Comparison of ENCODE assay signal across 17 cellular contexts in genomic region chr5:119476341-119476740, GRCh38. TPM values are rescaled to one million over a fixed set of nuclear protein-coding genes. Genes with fewer than 3 reads are reported as not detected.
DNase-seq lines count a peak whose midpoint lies in the region; TF ChIP-seq lines count a peak whose summit lies in the region.
"Had no signal": no experiment of that assay in that cellular context is flagged by ENCODE, and none has a peak within 500 bp of the region (broad histone marks: within the 10 kb centered on the region; RNA-seq: fewer than 3 reads in every experiment).

No MANE protein-coding gene starts in this region.

- CTCF ChIA-PET in Caco-2 (lab: Charles Lee) = no interaction called here

- H3K4me1 ChIP-seq in mesendoderm (ENCODE audit: control insufficient read depth, low read depth, low read length) = peaks cover 5% of the 10 kb centered on the region
- H3K4me1 ChIP-seq in Caco-2 = no peaks in the 10 kb centered on the region

- TF ChIP-seq CTCF in Caco-2 (IDR thresholded peaks at IDR 0.05; ENCODE audit: insufficient read depth in 1 of 2, low read depth in 1 of 2, low read length in 1 of 2, severe bottlenecking in 1 of 2, unreplicated experiment in 1 of 2) = no peak

- peak overlapping the region; percentile 58 for H3K56ac ChIP-seq in mesendoderm (ENCODE audit: low read length)

- no peak overlapping the region for H4K8ac ChIP-seq in mesendoderm (ENCODE audit: low read depth, low read length)

- POLR2A ChIA-PET in Caco-2 (lab: Charles Lee) = no interaction called here

- no peak overlapping the region for H3K4me3 Mint-ChIP-seq in Caco-2 (ENCODE audit: unreplicated experiment)
- H3K4me3 Mint-ChIP-seq: B cell; CD8-positive, alpha-beta memory T cell had no signal

- no peak overlapping the region for H3K4me2 ChIP-seq in mesendoderm (ENCODE audit: low read length)

- no peak overlapping the region for H2BK15ac ChIP-seq in mesendoderm (replicated peaks; ENCODE audit: low read depth)

- intact Hi-C loops in Caco-2 (cut with micrococcal nuclease; ENCODE audit: unreplicated experiment) = no loop called here

- BruUV-seq in Caco-2 (replicated peaks; lab: Mats Ljungman, UMichigan) = no TSS peak

- H3K36me3 ChIP-seq in mesendoderm (ENCODE audit: control insufficient read depth, insufficient read depth, low read length) (no peaks in the 10 kb centered on the region), Caco-2 (ENCODE audit: control insufficient read depth, insufficient read depth, low read length) (peaks cover 2% of the 10 kb centered on the region; the same call in 1 of the 2 replicates)

- H3K23ac ChIP-seq in mesendoderm (ENCODE audit: low read length) = no peak overlapping the region

- in situ Hi-C loops in SK-MEL-5 (cut with HindIII; ENCODE audit: low pct_unique_long_range_greater_than_20kb, low sequenced_read_pairs) = no loop called here

- H3K9ac ChIP-seq in mesendoderm (ENCODE audit: low read length) = no peak overlapping the region

- H4K5ac ChIP-seq in mesendoderm (ENCODE audit: low read length) = peak overlapping the region; percentile 13

- H3K27ac Mint-ChIP-seq in Caco-2 (ENCODE audit: unreplicated experiment) = no peak overlapping the region
- H3K27ac Mint-ChIP-seq: B cell had no signal

- H2BK5ac ChIP-seq in mesendoderm (ENCODE audit: low read length) = no peak overlapping the region

- peak overlapping the region; percentile 92 for H2BK120ac ChIP-seq in mesendoderm (ENCODE audit: low read depth, low read length)

- no peaks in the 10 kb centered on the region for H3K9me3 ChIP-seq in Caco-2

- no peaks in the 10 kb centered on the region for H3K9me3 Mint-ChIP-seq in Caco-2 (ENCODE audit: unreplicated experiment)
- H3K9me3 Mint-ChIP-seq: CD8-positive, alpha-beta memory T cell had no signal

- peaks cover 2% of the 10 kb centered on the region for H3K79me2 ChIP-seq in mesendoderm (ENCODE audit: control insufficient read depth, insufficient read depth, low read length)

- peak; percentile 59 for DNase-seq in SK-MEL-5 (ENCODE audit: low read depth, low spot score)
- peak; percentile 63 for DNase-seq in foreskin melanocyte
- no peak for DNase-seq in mesendoderm
- DNase-seq in superior temporal gyrus (ENCODE audit: extremely low spot score) = peak; percentile 77
- DNase-seq in SW 1271 (lab: John Stamatoyannopoulos, UW) = no peak
- DNase-seq in GM19238 (ENCODE audit: insufficient read length, low spot score) = no peak
- DNase-seq in Caco-2 = no peak
- DNase-seq: ACHN; CD8-positive, alpha-beta memory T cell; DMS 273 treated with DMSO at 0.1 percent for 48 hours; HCEC 1CT; NCI-H1417; NCI-H2029; NCI-H2171 treated with DMSO at 0.1 percent for 48 hours; NCI-H510A treated with DMSO at 0.1 percent for 48 hours; SHP77 had no signal

- H3K27ac ChIP-seq in mesendoderm (ENCODE audit: low read depth, low read length) = no peak overlapping the region

- no peaks in the 10 kb centered on the region for H3K79me1 ChIP-seq in mesendoderm (ENCODE audit: low read length)

- no CpG with 5 or more reads among the region's 1 CpG for WGBS in mesendoderm (ENCODE audit: extremely low coverage, insufficient coverage, low lambda C conversion rate)

- H3K4me1 Mint-ChIP-seq in Caco-2 (ENCODE audit: low read depth, unreplicated experiment) = peaks cover 6% of the 10 kb centered on the region

- peaks cover 30% of the 10 kb centered on the region for H3K36me3 Mint-ChIP-seq in Caco-2 (ENCODE audit: insufficient read depth, unreplicated experiment)

- H2AK5ac ChIP-seq in mesendoderm (ENCODE audit: low read length) = no peak overlapping the region

- H3K18ac ChIP-seq in mesendoderm (ENCODE audit: low read length) = peak overlapping the region; percentile 87

- no peaks in the 10 kb centered on the region for H3K27me3 ChIP-seq in mesendoderm (ENCODE audit: insufficient read depth, low read length, poor library complexity)
- H3K27me3 ChIP-seq in Caco-2 (replicated peaks; ENCODE audit: control insufficient read depth, insufficient read depth, low read length) = no peaks in the 10 kb centered on the region

- H3K27me3 Mint-ChIP-seq in Caco-2 (ENCODE audit: insufficient read depth, unreplicated experiment) = no peaks in the 10 kb centered on the region
- H3K27me3 Mint-ChIP-seq: B cell; CD8-positive, alpha-beta memory T cell had no signal

- H3K4ac ChIP-seq in mesendoderm (ENCODE audit: low read depth, low read length) = no peak overlapping the region

- H3K4me3 ChIP-seq in mesendoderm (ENCODE audit: low read length) (no peak overlapping the region), Caco-2 (ENCODE audit: low read depth, low read length) (no peak overlapping the region)

RNA-seq across cellular contexts. Expression of gene HSD17B4, which starts 24.0 kb away (rescaled TPM):
- 120 and 160 TPM in 2 replicates for total RNA-seq in SK-MEL-5 (2014; rRNA removed; shearing (Covaris generic))
- polyA plus RNA-seq in SK-MEL-5 (2015; cell fraction: cytosol; rRNA removed) = 128 and 131 TPM in 2 replicates
- 167 and 249 TPM in 2 replicates for polyA plus RNA-seq in SK-MEL-5 (2015; cell fraction: nucleus; rRNA removed)
- 337 TPM for polyA plus RNA-seq in mesendoderm (2013, experiment 1 of 2)
- 318 TPM for polyA plus RNA-seq in mesendoderm (2013, experiment 2 of 2)
- 172 and 175 TPM in 2 replicates for total RNA-seq in Caco-2 (2022)

Comparison
In these comparisons a context has a peak if more than half of its experiments do, and no peak if none do; other contexts are left out.
1. DNase-seq: peak in SK-MEL-5 (single experiment), foreskin melanocyte (single experiment) and superior temporal gyrus (single experiment); none in mesendoderm (single experiment), SW 1271 (0 of 2), GM19238 (single experiment) and Caco-2 (0 of 2).